Comparison of ENCODE assay signal across 22 cellular contexts in genomic region chrX:154121207-154121606, GRCh38. TPM values are rescaled to one million over a fixed set of nuclear protein-coding genes. Genes with fewer than 3 reads are reported as not detected.
"Had no signal": no experiment of that assay in that cellular context is flagged by ENCODE, and none has a peak within 500 bp of the region (broad histone marks: within the 10 kb centered on the region; RNA-seq: fewer than 3 reads in every experiment).

No MANE protein-coding gene starts in this region.

- H3K27me3 ChIP-seq: testis had no signal

- H3K27ac Mint-ChIP-seq: activated naive CD8-positive, alpha-beta T cell treated with anti-CD3 and anti-CD28 coated beads for 36 hours; dendritic cell treated with granulocyte-macrophage colony-stimulating factor and Interleukin-4, amounts not matched to agents 40 ng/mL and 50 ng/mL, for 4 days had no signal

- H3K27ac ChIP-seq: skin epidermis, testis had no signal

- H3K9me3 ChIP-seq: heart right ventricle, testis had no signal

- H3K27me3 Mint-ChIP-seq: activated naive CD8-positive, alpha-beta T cell treated with anti-CD3 and anti-CD28 coated beads for 36 hours had no signal

- H3K4me3 Mint-ChIP-seq: activated naive CD8-positive, alpha-beta T cell treated with anti-CD3 and anti-CD28 coated beads for 36 hours; dendritic cell treated with granulocyte-macrophage colony-stimulating factor and Interleukin-4, amounts not matched to agents 40 ng/mL and 50 ng/mL, for 4 days; naive thymus-derived CD4-positive, alpha-beta T cell had no signal

- DNase-seq: activated CD4-positive, alpha-beta T cell treated with anti-CD3 and anti-CD28 coated beads, Interleukin-2, amount 50 U/mL, for 1 hour; activated gamma-delta T cell treated with Interleukin-2 at 50 U/mL for 16 hours; activated naive CD8-positive, alpha-beta T cell treated with anti-CD3 and anti-CD28 coated beads for 36 hours; amygdala; effector memory CD4-positive, alpha-beta T cell; heart right ventricle; naive thymus-derived CD4-positive, alpha-beta T cell; retina; stimulated activated CD4-positive, alpha-beta T cell treated with anti-CD3 and anti-CD28 coated beads, Interleukin-15, amount 100 ng/mL, for 24 hours; stimulated activated CD4-positive, alpha-beta T cell treated with anti-CD3 and anti-CD28 coated beads, Interleukin-4, amount 100 ng/mL, for 24 hours; stimulated activated naive CD8-positive, alpha-beta T cell treated with anti-CD3 and anti-CD28 coated beads, Interleukin-15, Interleukin-2, amounts not matched to agents 100 U/mL and 50 U/mL, for 24 hours; T-helper 9 cell; testis; upper lobe of left lung had no signal

- H3K4me3 ChIP-seq: heart right ventricle, skin epidermis, testis, upper lobe of left lung had no signal

- H3K36me3 ChIP-seq: heart right ventricle, upper lobe of left lung had no signal

- ATAC-seq: activated CD4-positive, CD25-positive, alpha-beta regulatory T cell treated with anti-CD3 and anti-CD28 coated beads, Interleukin-2, amount 50 U/mL, for 24 hours; left lobe of liver; naive thymus-derived CD4-positive, alpha-beta T cell; stimulated activated naive CD8-positive, alpha-beta T cell treated with anti-CD3 and anti-CD28 coated beads, Interleukin-15, Interleukin-2, amounts not matched to agents 100 U/mL and 50 U/mL, for 24 hours had no signal

- H3K9me3 Mint-ChIP-seq: dendritic cell treated with granulocyte-macrophage colony-stimulating factor and Interleukin-4, amounts not matched to agents 40 ng/mL and 50 ng/mL, for 4 days had no signal

- H3K36me3 Mint-ChIP-seq: activated naive CD8-positive, alpha-beta T cell treated with anti-CD3 and anti-CD28 coated beads for 36 hours; naive thymus-derived CD4-positive, alpha-beta T cell had no signal

RNA-seq across cellular contexts. Expression of gene OPN1LW, which starts 22.8 kb away (rescaled TPM):
- total RNA-seq: activated naive CD8-positive, alpha-beta T cell treated with anti-CD3 and anti-CD28 coated beads for 36 hours; cerebellum; fibroblast of lung; frontal cortex; heart right ventricle; left lobe of liver; mononuclear cell; naive thymus-derived CD4-positive, alpha-beta T cell; upper lobe of left lung had no signal
